In genomic region chr2:9255416-9255815, GRCh38 we compare ENCODE assay signal across 2 cellular contexts.
TF ChIP-seq lines count a peak whose summit lies in the region.

No MANE protein-coding gene starts in this region.

TF ChIP-seq in SK-N-SH, 30 proteins besides CTCF, POLR2A, EP300 and RAD21 (continued from another document):
- TF ChIP-seq, protein P1, sequence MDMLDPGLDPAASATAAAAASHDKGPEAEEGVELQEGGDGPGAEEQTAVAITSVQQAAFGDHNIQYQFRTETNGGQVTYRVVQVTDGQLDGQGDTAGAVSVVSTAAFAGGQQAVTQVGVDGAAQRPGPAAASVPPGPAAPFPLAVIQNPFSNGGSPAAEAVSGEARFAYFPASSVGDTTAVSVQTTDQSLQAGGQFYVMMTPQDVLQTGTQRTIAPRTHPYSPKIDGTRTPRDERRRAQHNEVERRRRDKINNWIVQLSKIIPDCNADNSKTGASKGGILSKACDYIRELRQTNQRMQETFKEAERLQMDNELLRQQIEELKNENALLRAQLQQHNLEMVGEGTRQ (IDR thresholded peaks at IDR 0.05; ENCODE audit: borderline replicate concordance, low read depth, low read length), result no peak
- no peak for TF ChIP-seq FOXM1 (IDR thresholded peaks at IDR 0.05; ENCODE audit: low read depth)
- TF ChIP-seq YY1 (IDR thresholded peaks at IDR 0.05; ENCODE audit: low read depth), result no peak
- TF ChIP-seq SMC3 (IDR thresholded peaks at IDR 0.05; ENCODE audit: low read depth, low read length), result no peak
- TF ChIP-seq, protein P2, sequence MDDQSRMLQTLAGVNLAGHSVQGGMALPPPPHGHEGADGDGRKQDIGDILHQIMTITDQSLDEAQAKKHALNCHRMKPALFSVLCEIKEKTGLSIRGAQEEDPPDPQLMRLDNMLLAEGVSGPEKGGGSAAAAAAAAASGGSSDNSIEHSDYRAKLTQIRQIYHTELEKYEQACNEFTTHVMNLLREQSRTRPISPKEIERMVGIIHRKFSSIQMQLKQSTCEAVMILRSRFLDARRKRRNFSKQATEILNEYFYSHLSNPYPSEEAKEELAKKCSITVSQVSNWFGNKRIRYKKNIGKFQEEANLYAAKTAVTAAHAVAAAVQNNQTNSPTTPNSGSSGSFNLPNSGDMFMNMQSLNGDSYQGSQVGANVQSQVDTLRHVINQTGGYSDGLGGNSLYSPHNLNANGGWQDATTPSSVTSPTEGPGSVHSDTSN (IDR thresholded peaks at IDR 0.05), result no peak
- TF ChIP-seq SIN3A (IDR thresholded peaks at IDR 0.05; ENCODE audit: borderline replicate concordance, low read depth, low read length), result no peak
- TF ChIP-seq TAF1 (IDR thresholded peaks at IDR 0.05; ENCODE audit: borderline replicate concordance, low read depth, low read length), result no peak
- TF ChIP-seq GATA2 (CRISPR knock-in tag; IDR thresholded peaks at IDR 0.05), result no peak
- no peak for TF ChIP-seq NFIC (IDR thresholded peaks at IDR 0.05; ENCODE audit: borderline replicate concordance)
- no peak for TF ChIP-seq RFX5 (IDR thresholded peaks at IDR 0.05; ENCODE audit: low read length)
- no peak for TF ChIP-seq RXRA (IDR thresholded peaks at IDR 0.05; ENCODE audit: borderline replicate concordance, low read depth)
- TF ChIP-seq, protein P3, sequence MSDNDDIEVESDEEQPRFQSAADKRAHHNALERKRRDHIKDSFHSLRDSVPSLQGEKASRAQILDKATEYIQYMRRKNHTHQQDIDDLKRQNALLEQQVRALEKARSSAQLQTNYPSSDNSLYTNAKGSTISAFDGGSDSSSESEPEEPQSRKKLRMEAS (IDR thresholded peaks at IDR 0.05; ENCODE audit: low read depth), result no peak
- TF ChIP-seq MXI1 (IDR thresholded peaks at IDR 0.05; ENCODE audit: low read depth, low read length), result no peak
- TF ChIP-seq, protein P4, sequence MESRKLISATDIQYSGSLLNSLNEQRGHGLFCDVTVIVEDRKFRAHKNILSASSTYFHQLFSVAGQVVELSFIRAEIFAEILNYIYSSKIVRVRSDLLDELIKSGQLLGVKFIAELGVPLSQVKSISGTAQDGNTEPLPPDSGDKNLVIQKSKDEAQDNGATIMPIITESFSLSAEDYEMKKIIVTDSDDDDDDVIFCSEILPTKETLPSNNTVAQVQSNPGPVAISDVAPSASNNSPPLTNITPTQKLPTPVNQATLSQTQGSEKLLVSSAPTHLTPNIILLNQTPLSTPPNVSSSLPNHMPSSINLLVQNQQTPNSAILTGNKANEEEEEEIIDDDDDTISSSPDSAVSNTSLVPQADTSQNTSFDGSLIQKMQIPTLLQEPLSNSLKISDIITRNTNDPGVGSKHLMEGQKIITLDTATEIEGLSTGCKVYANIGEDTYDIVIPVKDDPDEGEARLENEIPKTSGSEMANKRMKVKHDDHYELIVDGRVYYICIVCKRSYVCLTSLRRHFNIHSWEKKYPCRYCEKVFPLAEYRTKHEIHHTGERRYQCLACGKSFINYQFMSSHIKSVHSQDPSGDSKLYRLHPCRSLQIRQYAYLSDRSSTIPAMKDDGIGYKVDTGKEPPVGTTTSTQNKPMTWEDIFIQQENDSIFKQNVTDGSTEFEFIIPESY (IDR thresholded peaks at IDR 0.05; ENCODE audit: borderline replicate concordance, low read depth), result no peak

TF ChIP-seq in SK-N-SH treated with all-trans-retinoic acid at 6 μM for 48 hours, 23 proteins besides CTCF, POLR2A, EP300 and RAD21 (continued from another document):
- TF ChIP-seq, protein P5, sequence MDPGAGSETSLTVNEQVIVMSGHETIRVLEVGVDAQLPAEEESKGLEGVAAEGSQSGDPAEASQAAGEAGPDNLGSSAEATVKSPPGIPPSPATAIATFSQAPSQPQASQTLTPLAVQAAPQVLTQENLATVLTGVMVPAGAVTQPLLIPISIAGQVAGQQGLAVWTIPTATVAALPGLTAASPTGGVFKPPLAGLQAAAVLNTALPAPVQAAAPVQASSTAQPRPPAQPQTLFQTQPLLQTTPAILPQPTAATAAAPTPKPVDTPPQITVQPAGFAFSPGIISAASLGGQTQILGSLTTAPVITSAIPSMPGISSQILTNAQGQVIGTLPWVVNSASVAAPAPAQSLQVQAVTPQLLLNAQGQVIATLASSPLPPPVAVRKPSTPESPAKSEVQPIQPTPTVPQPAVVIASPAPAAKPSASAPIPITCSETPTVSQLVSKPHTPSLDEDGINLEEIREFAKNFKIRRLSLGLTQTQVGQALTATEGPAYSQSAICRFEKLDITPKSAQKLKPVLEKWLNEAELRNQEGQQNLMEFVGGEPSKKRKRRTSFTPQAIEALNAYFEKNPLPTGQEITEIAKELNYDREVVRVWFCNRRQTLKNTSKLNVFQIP (CRISPR knock-in tag; IDR thresholded peaks at IDR 0.05; ENCODE audit: borderline replicate concordance, low read depth), result no peak
- TF ChIP-seq ZNF565 (CRISPR knock-in tag; conservative IDR thresholded peaks at IDR 0.05; ENCODE audit: low read depth) (no peak), ZFP30 (CRISPR knock-in tag; IDR thresholded peaks at IDR 0.05) (no peak), OSR1 (CRISPR knock-in tag; IDR thresholded peaks at IDR 0.05) (no peak), ESRRG (CRISPR knock-in tag; IDR thresholded peaks at IDR 0.05) (no peak), CREB5 (CRISPR knock-in tag; IDR thresholded peaks at IDR 0.05; ENCODE audit: low read depth) (no peak), CSDC2 (CRISPR knock-in tag; IDR thresholded peaks at IDR 0.05) (no peak), PATZ1 (CRISPR knock-in tag; IDR thresholded peaks at IDR 0.05; ENCODE audit: borderline replicate concordance) (no peak), ISL1 (CRISPR knock-in tag; IDR thresholded peaks at IDR 0.05) (no peak)
